In the genomic region with DNA sequence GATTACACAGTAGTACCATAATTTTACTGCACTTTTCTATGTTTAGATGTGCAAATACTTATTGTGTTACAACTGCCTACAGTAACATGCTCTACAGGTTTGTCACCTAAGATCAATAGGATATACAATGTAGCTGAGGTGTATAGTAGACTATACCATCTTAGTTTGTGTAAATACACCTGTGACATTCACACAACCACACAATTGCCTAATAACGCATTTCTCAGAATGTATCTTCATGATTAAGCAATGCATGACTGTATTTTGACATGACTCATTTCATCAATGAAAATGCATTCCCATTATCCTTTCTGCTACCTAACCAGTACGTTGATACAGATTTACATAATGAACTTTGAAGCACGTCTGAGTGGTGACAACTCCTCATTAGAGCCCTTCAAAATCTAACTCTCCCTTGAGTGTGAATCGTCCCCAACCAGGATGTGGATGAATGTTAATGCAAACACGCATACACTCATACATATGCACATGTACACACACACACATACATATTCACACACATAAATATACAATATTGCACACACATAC, we compare ENCODE assay signal across 13 cellular contexts. TPM values are rescaled to one million over a fixed set of nuclear protein-coding genes. Genes with fewer than 3 reads are reported as not detected.
"Had no signal": no experiment of that assay in that cellular context is flagged by ENCODE, and none has a peak within 500 bp of the region (broad histone marks: within the 10 kb centered on the region; RNA-seq: fewer than 3 reads in every experiment).

No MANE protein-coding gene starts in this region.

- ATAC-seq: left colon had no signal

- H3K27me3 Mint-ChIP-seq: activated naive CD8-positive, alpha-beta T cell treated with anti-CD3 and anti-CD28 coated beads for 36 hours; naive B cell; type B pancreatic cell had no signal

- H3K36me3 ChIP-seq: ascending aorta, colonic mucosa, right atrium auricular region had no signal

- FAIRE-seq: small intestine had no signal

- H3K27me3 ChIP-seq: ascending aorta, colonic mucosa, right atrium auricular region had no signal

- H3K4me1 ChIP-seq: ascending aorta, colonic mucosa, right atrium auricular region had no signal

- H3K27ac Mint-ChIP-seq: activated naive CD8-positive, alpha-beta T cell treated with anti-CD3 and anti-CD28 coated beads for 36 hours; naive B cell; T-helper 2 cell treated with Interferon-gamma antibody and Interleukin-4, amounts not matched to agents 5 μg/mL and 100 μg/mL, for 36 hours; type B pancreatic cell had no signal

- H3K9me3 Mint-ChIP-seq: type B pancreatic cell had no signal

- H3K4me1 Mint-ChIP-seq: naive B cell had no signal

- H3K4me3 ChIP-seq: ascending aorta, colonic mucosa, lung, right atrium auricular region had no signal

- H3K4me3 Mint-ChIP-seq: activated naive CD8-positive, alpha-beta T cell treated with anti-CD3 and anti-CD28 coated beads for 36 hours; naive B cell; T-helper 2 cell treated with Interferon-gamma antibody and Interleukin-4, amounts not matched to agents 5 μg/mL and 100 μg/mL, for 36 hours; type B pancreatic cell had no signal

- H3K36me3 Mint-ChIP-seq: type B pancreatic cell had no signal

- DNase-seq: activated gamma-delta T cell treated with Interleukin-2 at 50 U/mL for 16 hours; activated naive CD8-positive, alpha-beta T cell treated with anti-CD3 and anti-CD28 coated beads for 36 hours; activated T-cell treated with anti-CD3 and anti-CD28 coated beads, Interleukin-2, amount 50 U/mL, for 1 hour; colonic mucosa; left colon; naive B cell; small intestine had no signal

- H3K9me3 ChIP-seq: ascending aorta, colonic mucosa had no signal

- H3K27ac ChIP-seq: ascending aorta, colonic mucosa, right atrium auricular region had no signal

RNA-seq across cellular contexts. Expression of gene GZMK, which starts 28.4 kb away (rescaled TPM):
- total RNA-seq: ascending aorta, glomerular endothelial cell had no signal

RNA-seq across cellular contexts. Expression of gene GZMA, which starts 50.0 kb away (rescaled TPM):
- total RNA-seq: ascending aorta, glomerular endothelial cell had no signal
